8 cellular contexts compared by ENCODE assay signal in the genomic region with DNA sequence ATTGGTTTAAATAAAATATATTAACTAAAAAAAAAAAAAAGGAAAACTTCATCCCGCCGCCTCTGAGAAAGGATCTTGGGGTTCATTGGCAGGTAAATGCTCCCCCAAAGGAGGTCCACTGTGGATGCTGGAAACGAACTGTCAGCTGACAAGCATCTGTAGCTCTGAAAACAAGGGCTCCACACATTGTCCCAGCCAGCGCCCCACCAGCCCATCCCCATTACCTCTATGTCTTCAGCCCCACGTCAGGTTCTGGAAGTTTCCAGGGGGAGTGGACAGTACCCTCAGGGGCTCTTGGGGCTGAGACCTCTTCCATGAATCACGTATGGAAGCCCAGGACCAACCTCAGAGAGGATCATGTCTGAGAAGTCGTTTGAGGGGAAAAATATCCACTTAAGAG.
A peak's percentile ranks its signal among the peaks of the same experiment; 100 is the strongest.
DNase-seq lines count a peak whose midpoint lies in the region; ATAC-seq and TF ChIP-seq lines count a peak whose summit lies in the region.

No MANE protein-coding gene starts in this region.

- H3K36me3 ChIP-seq in BLaER1 treated with 17β-estradiol and CSF1 and Interleukin-3, amounts not matched to agents 10 nM and 100 nM = no peaks in the 10 kb centered on the region
- H3K36me3 ChIP-seq in Peyer's patch (no peaks in the 10 kb centered on the region), esophagus (ENCODE audit: control insufficient read depth in 2 of 2, insufficient read depth in 2 of 2, low read length in 1 of 2) (no peaks in the 10 kb centered on the region)

- H3K4me1 ChIP-seq in BLaER1 treated with 17β-estradiol and CSF1 and Interleukin-3, amounts not matched to agents 10 nM and 100 nM = peaks cover 68 to 87% (median 79%) of the 10 kb centered on the region in 10 experiments
- H3K4me1 ChIP-seq in Peyer's patch = peaks cover 0 to 42% (median 9%) of the 10 kb centered on the region in 4 donors
- H3K4me1 ChIP-seq in esophagus (ENCODE audit: control insufficient read depth in 2 of 2, insufficient read depth in 2 of 2, low read length in 1 of 2) = peaks cover 9 to 22% of the 10 kb centered on the region in 2 donors

- H3K4me2 ChIP-seq in BLaER1 treated with 17β-estradiol and CSF1 and Interleukin-3, amounts not matched to agents 10 nM and 100 nM = peak overlapping the region; percentile 85 to 99 (median 96)

- peak overlapping the region in 7 of 10 experiments; percentile 51 to 73 (median 65); a peak in 11 of 20 replicates for H3K4me3 ChIP-seq in BLaER1 treated with 17β-estradiol and CSF1 and Interleukin-3, amounts not matched to agents 10 nM and 100 nM
- peak overlapping the region in 2 of 4 donors; percentile 53 to 84 for H3K4me3 ChIP-seq in Peyer's patch
- H3K4me3 ChIP-seq in esophagus (ENCODE audit: low read depth in 1 of 2, low read length in 2 of 2) = peak overlapping the region; percentile 69 to 85

- DNase-seq in Peyer's patch (peak in 2 of 3 donors; percentile 39 to 44), omental fat pad (ENCODE audit: low spot score) (peak; percentile 20), NCI-H2227 (lab: John Stamatoyannopoulos, UW; ENCODE audit: unreplicated experiment) (no peak)

- peak overlapping the region in 10 of 11 experiments; percentile 72 to 83 (median 78); a peak in 18 of 22 replicates for H3K9ac ChIP-seq in BLaER1 treated with 17β-estradiol and CSF1 and Interleukin-3, amounts not matched to agents 10 nM and 100 nM

- TF ChIP-seq CTCF in Peyer's patch (IDR thresholded peaks at IDR 0.05) (no peak), omental fat pad (IDR thresholded peaks at IDR 0.05) (no peak)

- TF ChIP-seq POLR2A in Peyer's patch (IDR thresholded peaks at IDR 0.05) = no peak

- ATAC-seq in omental fat pad (ENCODE audit: low FRiP score) = no peak
- ATAC-seq in GM21360 (IDR thresholded peaks at IDR 0.05; ENCODE audit: unreplicated experiment) = no peak
- ATAC-seq in HG03139 (IDR thresholded peaks at IDR 0.05; ENCODE audit: unreplicated experiment) = no peak
- ATAC-seq in HG03520 (IDR thresholded peaks at IDR 0.05; ENCODE audit: unreplicated experiment) = no peak

- H4K20me1 ChIP-seq in BLaER1 treated with 17β-estradiol and CSF1 and Interleukin-3, amounts not matched to agents 10 nM and 100 nM = peaks cover 0 to 10% (median 0%) of the 10 kb centered on the region in 11 experiments; a peak in 6 of 22 replicates

- H3K27ac ChIP-seq in BLaER1 treated with 17β-estradiol and CSF1 and Interleukin-3, amounts not matched to agents 10 nM and 100 nM = peak overlapping the region in 9 of 11 experiments; percentile 70 to 79 (median 73); a peak in 10 of 22 replicates
- peak overlapping the region; percentile 80 to 89 (median 82) for H3K27ac ChIP-seq in Peyer's patch
- H3K27ac ChIP-seq in esophagus (ENCODE audit: low read depth in 2 of 2, low read length in 1 of 2) = peak overlapping the region; percentile 98 to 99

- peaks cover 60 to 75% (median 68%) of the 10 kb centered on the region in 11 experiments for H3K27me3 ChIP-seq in BLaER1 treated with 17β-estradiol and CSF1 and Interleukin-3, amounts not matched to agents 10 nM and 100 nM
- H3K27me3 ChIP-seq in Peyer's patch (no peaks in the 10 kb centered on the region), esophagus (ENCODE audit: control insufficient read depth in 1 of 2, insufficient read depth in 2 of 2, low read length in 2 of 2) (no peaks in the 10 kb centered on the region)

- WGBS in esophagus, 2 donors = 44 to 56% methylated on average over 7 of the region's 7 CpGs

- no peaks in the 10 kb centered on the region for H3K9me3 ChIP-seq in BLaER1 treated with 17β-estradiol and CSF1 and Interleukin-3, amounts not matched to agents 10 nM and 100 nM (replicated peaks in 1 of 11)
- H3K9me3 ChIP-seq in Peyer's patch (no peaks in the 10 kb centered on the region), esophagus (ENCODE audit: control insufficient read depth in 2 of 2, insufficient read depth in 1 of 2, low read depth in 1 of 2, low read length in 1 of 2) (no peaks in the 10 kb centered on the region)
